ENCODE assay signal across 1 cellular context in genomic region chr11:57456960-57457642, GRCh38.
TF ChIP-seq lines count a peak whose summit lies in the region.

No MANE protein-coding gene starts in this region.

TF ChIP-seq in HepG2, 621 proteins besides CTCF, POLR2A, EP300 and RAD21 (continued from another document):
- no peak for TF ChIP-seq ZNF407 (CRISPR knock-in tag; IDR thresholded peaks at IDR 0.05; ENCODE audit: not compliant biosample characterization)
- 0 out of 2 replicates have a peak, but pooled peaks have one; percentile 62 for TF ChIP-seq AHR (CRISPR knock-in tag; IDR thresholded peaks at IDR 0.05)
- TF ChIP-seq ZNF331 (CRISPR knock-in tag; IDR thresholded peaks at IDR 0.05): peak; percentile 55; the same call in 1 of the 2 replicates
- peak; percentile 35 for TF ChIP-seq TEAD3 (CRISPR knock-in tag; optimal IDR thresholded peaks at IDR 0.05; ENCODE audit: borderline replicate concordance)
- TF ChIP-seq BCL3 (CRISPR knock-in tag; IDR thresholded peaks at IDR 0.05): peak; percentile 46; the same call in 1 of the 2 replicates
- TF ChIP-seq HMGXB4 (CRISPR knock-in tag; IDR thresholded peaks at IDR 0.05; ENCODE audit: borderline replicate concordance in 1 of 2, low read depth in 1 of 2): peak; percentile 72 to 77; a peak in 3 of 4 replicates
- TF ChIP-seq ATF7-NPFF (CRISPR knock-in tag; IDR thresholded peaks at IDR 0.05; ENCODE audit: low read depth): 0 out of 2 replicates have a peak, but pooled peaks have one; percentile 33
- TF ChIP-seq MEF2D (CRISPR knock-in tag; IDR thresholded peaks at IDR 0.05): 0 out of 2 replicates have a peak, but pooled peaks have one; percentile 20
- peak; percentile 23; the same call in 1 of the 2 replicates for TF ChIP-seq HOXA3 (CRISPR knock-in tag; IDR thresholded peaks at IDR 0.05)
- peak; percentile 55; the same call in 1 of the 2 replicates for TF ChIP-seq SAP130 (CRISPR knock-in tag; IDR thresholded peaks at IDR 0.05; ENCODE audit: low read depth)
- TF ChIP-seq SMAD3 (CRISPR knock-in tag; IDR thresholded peaks at IDR 0.05): 0 out of 2 replicates have a peak, but pooled peaks have one; percentile 57
- TF ChIP-seq MAX (IDR thresholded peaks at IDR 0.05): 0 out of 2 replicates have a peak, but pooled peaks have one; percentile 49
- TF ChIP-seq HNF4G (IDR thresholded peaks at IDR 0.05; ENCODE audit: borderline replicate concordance, low read depth, low read length): peak; percentile 32; the same call in 1 of the 2 replicates
- TF ChIP-seq HNF4G (CRISPR knock-in tag; IDR thresholded peaks at IDR 0.05; ENCODE audit: borderline replicate concordance, low read depth): no peak
- peak; percentile 23 for TF ChIP-seq TBL1XR1 (IDR thresholded peaks at IDR 0.05; ENCODE audit: borderline replicate concordance, low read length, partially characterized antibody)
- peak; percentile 80; the same call in 1 of the 2 replicates for TF ChIP-seq THAP9 (CRISPR knock-in tag; IDR thresholded peaks at IDR 0.05; ENCODE audit: borderline replicate concordance)
- 0 out of 2 replicates have a peak, but pooled peaks have one; percentile 56 for TF ChIP-seq IKZF5 (CRISPR knock-in tag; IDR thresholded peaks at IDR 0.05)
- no peak for TF ChIP-seq ZNF678 (CRISPR knock-in tag; IDR thresholded peaks at IDR 0.05)
- TF ChIP-seq IKZF4 (CRISPR knock-in tag; IDR thresholded peaks at IDR 0.05; ENCODE audit: borderline replicate concordance, low read depth, not compliant biosample characterization): no peak
- TF ChIP-seq MBD4 (IDR thresholded peaks at IDR 0.05; ENCODE audit: borderline replicate concordance, low read length): no peak
- peak; percentile 53; the same call in 1 of the 2 replicates for TF ChIP-seq ZNF792 (CRISPR knock-in tag; IDR thresholded peaks at IDR 0.05)
- TF ChIP-seq DMAP1 (CRISPR knock-in tag; IDR thresholded peaks at IDR 0.05): no peak
- TF ChIP-seq MIER3 (CRISPR knock-in tag; IDR thresholded peaks at IDR 0.05; ENCODE audit: borderline replicate concordance): peak; percentile 64; the same call in 1 of the 2 replicates
- TF ChIP-seq DRAP1 (CRISPR knock-in tag; IDR thresholded peaks at IDR 0.05): peak; percentile 60; the same call in 1 of the 2 replicates
- TF ChIP-seq ZNF263 (CRISPR knock-in tag; IDR thresholded peaks at IDR 0.05): 0 out of 2 replicates have a peak, but pooled peaks have one; percentile 27
- TF ChIP-seq KMT2A (CRISPR knock-in tag; IDR thresholded peaks at IDR 0.05): no peak
- peak; percentile 16; the same call in 1 of the 2 replicates for TF ChIP-seq GATAD1 (CRISPR knock-in tag; IDR thresholded peaks at IDR 0.05)
